15 cellular contexts compared by ENCODE assay signal in genomic region chr5:53917095-53917494, GRCh38.
DNase-seq lines count a peak whose midpoint lies in the region; ATAC-seq, FAIRE-seq and TF ChIP-seq lines count a peak whose summit lies in the region.
"Had no signal": no experiment of that assay in that cellular context is flagged by ENCODE, and none has a peak within 500 bp of the region (broad histone marks: within the 10 kb centered on the region; RNA-seq: fewer than 3 reads in every experiment).

No MANE protein-coding gene starts in this region.

- POLR2A ChIA-PET in RWPE1 (lab: Yijun Ruan, JAX; ENCODE audit: low non-redundant PET): no interaction called here

- TF ChIP-seq CTCF in RWPE1 (conservative IDR thresholded peaks at IDR 0.05; ENCODE audit: low read depth) (no peak; the same call in 1 of the 2 replicates), fibroblast of mammary gland (conservative IDR thresholded peaks at IDR 0.05; ENCODE audit: control insufficient read depth, insufficient read depth, low read depth, low read length) (peak; percentile 40), type B pancreatic cell (conservative IDR thresholded peaks at IDR 0.05) (peak; percentile 48), kidney (IDR thresholded peaks at IDR 0.05; ENCODE audit: borderline replicate concordance, extremely low read depth, insufficient read depth) (no peak)

- H3K9me2 ChIP-seq in GM23248 (ENCODE audit: insufficient read depth): no peaks in the 10 kb centered on the region

- H3K9me3 ChIP-seq in GM23248 (ENCODE audit: low read depth) (no peaks in the 10 kb centered on the region), kidney (ENCODE audit: control insufficient read depth in 1 of 2, low read length in 2 of 2) (no peaks in the 10 kb centered on the region)

- no peaks in the 10 kb centered on the region for H3K27me3 ChIP-seq in GM23248 (replicated peaks; ENCODE audit: insufficient read depth)

- H3K36me3 Mint-ChIP-seq in type B pancreatic cell: no peaks in the 10 kb centered on the region

- no peaks in the 10 kb centered on the region for H3K27me3 Mint-ChIP-seq in type B pancreatic cell
- H3K27me3 Mint-ChIP-seq: stimulated activated naive B cell treated with anti-CD40 and anti-IgM and Interleukin-4, amounts not matched to agents 10 μg/mL and 1 μg/mL and 100 μg/mL, for 72 hours had no signal

- H3K9ac ChIP-seq in GM23248: no peak overlapping the region
- no peak overlapping the region for H3K9ac ChIP-seq in kidney (ENCODE audit: low read length in 2 of 2)

- no peaks in the 10 kb centered on the region for H3F3A ChIP-seq in GM23248 (ENCODE audit: insufficient read depth)

- no peak for ATAC-seq in GM21447 (IDR thresholded peaks at IDR 0.05; ENCODE audit: unreplicated experiment)
- ATAC-seq in GM18858 (IDR thresholded peaks at IDR 0.05; ENCODE audit: unreplicated experiment): no peak
- ATAC-seq: HepG2; stimulated activated naive B cell treated with anti-CD40 and anti-IgM and Interleukin-4, amounts not matched to agents 10 μg/mL and 1 μg/mL and 100 μg/mL, for 72 hours had no signal

- H3K4me3 ChIP-seq in GM23248: no peak overlapping the region
- no peak overlapping the region for H3K4me3 ChIP-seq in fibroblast of mammary gland (ENCODE audit: control insufficient read depth, low read depth, low read length)
- no peak overlapping the region for H3K4me3 ChIP-seq in kidney (ENCODE audit: low read length in 2 of 2)

- H3K27ac ChIP-seq in GM23248 (no peak overlapping the region), RWPE1 (no peak overlapping the region), kidney (ENCODE audit: low read depth in 2 of 2, low read length in 2 of 2) (no peak overlapping the region)
- H3K27ac ChIP-seq: epithelial cell of prostate had no signal

- no peaks in the 10 kb centered on the region for H4K20me1 ChIP-seq in GM23248 (ENCODE audit: insufficient read depth)

- H3K79me2 ChIP-seq in GM23248 (ENCODE audit: insufficient read depth): no peaks in the 10 kb centered on the region

- peaks cover 8% of the 10 kb centered on the region for H3K4me1 Mint-ChIP-seq in type B pancreatic cell (ENCODE audit: unreplicated experiment)

- no peaks in the 10 kb centered on the region for H3K36me3 ChIP-seq in GM23248 (ENCODE audit: low read depth)
- H3K36me3 ChIP-seq in kidney (ENCODE audit: control insufficient read depth in 1 of 2, insufficient read depth in 2 of 2, low read length in 2 of 2): no peaks in the 10 kb centered on the region

- in situ Hi-C loops in GM23248 (cut with MboI): no loop called here

- H3K4me2 ChIP-seq in GM23248 (ENCODE audit: unreplicated experiment): peak overlapping the region; percentile 11

- H3K4me3 Mint-ChIP-seq in type B pancreatic cell: no peak overlapping the region
- H3K4me3 Mint-ChIP-seq: stimulated activated naive B cell treated with anti-CD40 and anti-IgM and Interleukin-4, amounts not matched to agents 10 μg/mL and 1 μg/mL and 100 μg/mL, for 72 hours had no signal

- no peak for FAIRE-seq in kidney (lab: Jason Lieb, UNC)
- FAIRE-seq: GM18507, HepG2 had no signal

- no peak overlapping the region for H3K27ac Mint-ChIP-seq in type B pancreatic cell
- H3K27ac Mint-ChIP-seq: stimulated activated naive B cell treated with anti-CD40 and anti-IgM and Interleukin-4, amounts not matched to agents 10 μg/mL and 1 μg/mL and 100 μg/mL, for 72 hours had no signal

- H2AFZ ChIP-seq in GM23248: no peak overlapping the region

- intact Hi-C loops in kidney (cut with DNase I): no loop called here

- no peaks in the 10 kb centered on the region for H3K9me3 Mint-ChIP-seq in type B pancreatic cell
- H3K9me3 Mint-ChIP-seq: stimulated activated naive B cell treated with anti-CD40 and anti-IgM and Interleukin-4, amounts not matched to agents 10 μg/mL and 1 μg/mL and 100 μg/mL, for 72 hours had no signal

- DNase-seq in GM23248 (peak; percentile 41), RWPE1 (ENCODE audit: low spot score) (peak; percentile 55), fibroblast of mammary gland (ENCODE audit: low read depth) (peak; percentile 29), type B pancreatic cell (ENCODE audit: extremely low spot score, unreplicated experiment) (no peak), kidney (no peak)
- DNase-seq: aorta; DMS79 treated with DMSO at 0.1 percent for 48 hours; NCI-H187 treated with DMSO at 0.1 percent for 48 hours; nucleus accumbens; stimulated activated naive B cell treated with anti-CD40 and anti-IgM and Interleukin-4, amounts not matched to agents 10 μg/mL and 1 μg/mL and 100 μg/mL, for 72 hours had no signal

- H3K4me1 ChIP-seq in GM23248 (ENCODE audit: insufficient read depth) (peaks cover 12% of the 10 kb centered on the region), kidney (ENCODE audit: control insufficient read depth in 1 of 2, insufficient read depth in 1 of 2, low read depth in 1 of 2, low read length in 2 of 2) (no peaks in the 10 kb centered on the region)

- CTCF ChIA-PET in RWPE1 (lab: Yijun Ruan, JAX): interaction anchor here (0.6 to 0.8 kb wide), 3 partner anchors 10 to 156 kb away, joined by 3 to 4 read pairs (median 3); no protein-coding TSS in a partner anchor

Comparison
In these comparisons a context has a peak if more than half of its experiments do, and no peak if none do; other contexts are left out.
1. DNase-seq: peak in GM23248 (single experiment), RWPE1 (single experiment) and fibroblast of mammary gland (single experiment); none in type B pancreatic cell (single experiment) and kidney (single experiment).
2. CTCF ChIP-seq: peak in fibroblast of mammary gland (single experiment) and type B pancreatic cell (single experiment); none in RWPE1 (single experiment) and kidney (single experiment).